In genomic region chr12:32107376-32108267, GRCh38 we compare ENCODE assay signal across 9 cellular contexts. TPM values are rescaled to one million over a fixed set of nuclear protein-coding genes. Genes with fewer than 3 reads are reported as not detected.
DNase-seq lines count a peak whose midpoint lies in the region; ATAC-seq, FAIRE-seq and TF ChIP-seq lines count a peak whose summit lies in the region.
"Had no signal": no experiment of that assay in that cellular context is flagged by ENCODE, and none has a peak within 500 bp of the region (broad histone marks: within the 10 kb centered on the region; RNA-seq: fewer than 3 reads in every experiment).

No MANE protein-coding gene starts in this region.

- H3K27me3 ChIP-seq in keratinocyte (ENCODE audit: control insufficient read depth, extremely low read depth, insufficient read depth, low read length) = no peaks in the 10 kb centered on the region

- H3K36me3 ChIP-seq in keratinocyte (ENCODE audit: control insufficient read depth in 2 of 2, extremely low read depth in 1 of 2, insufficient read depth in 2 of 2, low read length in 2 of 2) = peaks cover 0 to 3% of the 10 kb centered on the region in 2 experiments

- dilution Hi-C loops in keratinocyte (cut with MboI; ENCODE audit: extremely low pct_ligation_motif_present, low sequenced_read_pairs) = no loop called here

- H3K9ac ChIP-seq in keratinocyte (ENCODE audit: control insufficient read depth, extremely low read depth, insufficient read depth, low read length) = peak overlapping the region; percentile 85

- H3K4me1 Mint-ChIP-seq in T-helper 17 cell = peaks cover 29% of the 10 kb centered on the region
- H3K4me1 Mint-ChIP-seq in brain = peaks cover 45% of the 10 kb centered on the region

- peaks cover 13% of the 10 kb centered on the region for H3K4me1 ChIP-seq in keratinocyte (ENCODE audit: control insufficient read depth, extremely low read depth, insufficient read depth, low read length)

- peaks cover 4% of the 10 kb centered on the region for H3K9me1 ChIP-seq in keratinocyte (ENCODE audit: control insufficient read depth, extremely low read depth, insufficient read depth, low read length)

- H3K27ac Mint-ChIP-seq in T-helper 17 cell = peak overlapping the region; percentile 92
- H3K27ac Mint-ChIP-seq in brain = peak overlapping the region; percentile 96 to 99 (median 99)

- ATAC-seq in HG03175 (IDR thresholded peaks at IDR 0.05; ENCODE audit: unreplicated experiment) (peak; percentile 14), T-helper 17 cell (no peak)

- H3K27me3 Mint-ChIP-seq in T-helper 17 cell (no peaks in the 10 kb centered on the region), brain (peaks cover 12% of the 10 kb centered on the region)

- no peaks in the 10 kb centered on the region for H3K9me3 ChIP-seq in T-helper 17 cell (ENCODE audit: control insufficient read depth, low read length, poor library complexity, severe bottlenecking)
- no peaks in the 10 kb centered on the region for H3K9me3 ChIP-seq in keratinocyte (ENCODE audit: control insufficient read depth, low read depth, low read length)

- peaks cover 2% of the 10 kb centered on the region for H3K36me3 Mint-ChIP-seq in T-helper 17 cell (ENCODE audit: low read depth)
- H3K36me3 Mint-ChIP-seq in brain = peaks cover 11% of the 10 kb centered on the region

- H3K79me2 ChIP-seq in keratinocyte (ENCODE audit: control insufficient read depth, insufficient read depth, low read length) = peaks cover 21% of the 10 kb centered on the region

- DNase-seq in NCI-H1417 (lab: John Stamatoyannopoulos, UW) (peak; percentile 29 to 80 (median 73)), NCI-H1417 treated with DMSO at 0.1 percent for 48 hours (lab: John Stamatoyannopoulos, UW) (no peak), T-helper 17 cell (no peak), keratinocyte (ENCODE audit: low read depth, low spot score) (no peak), NCI-H128 (lab: John Stamatoyannopoulos, UW; ENCODE audit: unreplicated experiment) (no peak)
- peak in 2 of 3 donors; percentile 12 to 38 for DNase-seq in stimulated activated CD4-positive, alpha-beta T cell treated with anti-CD3 and anti-CD28 coated beads, Interleukin-12 subunit alpha, Interleukin-12 subunit beta, amount 100 ng/mL, for 48 hours (ENCODE audit: low read depth in 2 of 3, low spot score in 1 of 3)

- peak overlapping the region; percentile 91 for H3K27ac ChIP-seq in keratinocyte (ENCODE audit: control insufficient read depth, insufficient read depth, low read length)

- no peaks in the 10 kb centered on the region for H4K20me1 ChIP-seq in keratinocyte (ENCODE audit: control insufficient read depth, extremely low read depth, insufficient read depth, low read length)

- peak; percentile 39 for FAIRE-seq in keratinocyte (lab: Jason Lieb, UNC)
- FAIRE-seq: G401.6 had no signal

- H3K4me3 Mint-ChIP-seq in T-helper 17 cell (peak overlapping the region; percentile 98), brain (peak overlapping the region; percentile 97 to 99 (median 99))

- TF ChIP-seq CTCF in brain (conservative IDR thresholded peaks at IDR 0.05) (no peak), keratinocyte (optimal IDR thresholded peaks at IDR 0.05 in 1 of 3, IDR thresholded peaks at IDR 0.05 in 1 of 3, conservative IDR thresholded peaks at IDR 0.05 in 1 of 3; ENCODE audit: extremely low read depth in 1 of 3, insufficient read depth in 2 of 3, low read length in 3 of 3) (no peak)

- no peaks in the 10 kb centered on the region for H3K9me3 Mint-ChIP-seq in brain

- H3K4me3 ChIP-seq in keratinocyte (ENCODE audit: control insufficient read depth in 2 of 3, extremely low read depth in 1 of 3, insufficient read depth in 2 of 3, low read depth in 1 of 3, low read length in 3 of 3) = peak overlapping the region; percentile 85 to 92 (median 87)

- peak overlapping the region; percentile 91 for H3K4me2 ChIP-seq in keratinocyte (ENCODE audit: control insufficient read depth, extremely low read depth, insufficient read depth, low read depth, low read length)

- H2AFZ ChIP-seq in keratinocyte (ENCODE audit: control insufficient read depth, low read length) = peak overlapping the region; percentile 78

RNA-seq across cellular contexts. Expression of gene BICD1, which starts 1.0 kb away (rescaled TPM):
- total RNA-seq in T-helper 17 cell = 10 to 100 TPM; 10.5 to 15.8 TPM
- polyA plus RNA-seq in brain (ENCODE audit: insufficient read depth, low read depth, low replicate concordance) (5.5 TPM), keratinocyte (6.0 to 10.2 TPM (median 8.3 TPM) in 3 replicates)
- 16.8 TPM for polyA plus RNA-seq in keratinocyte (2011; ENCODE audit: low read depth)
- polyA plus RNA-seq in keratinocyte (2011; cell fraction: cytosol; rRNA removed) = 5.2 and 5.9 TPM in 2 replicates
- polyA plus RNA-seq in keratinocyte (2011; cell fraction: nucleus; rRNA removed) = 19.6 and 20.7 TPM in 2 replicates
- 10.1 and 11.0 TPM in 2 replicates for polyA plus RNA-seq in keratinocyte (2012; ENCODE audit: low replicate concordance)
- polyA minus RNA-seq in keratinocyte = 10.3 to 24.6 TPM (median 11.1 TPM) in 3 replicates
- polyA minus RNA-seq in keratinocyte (2011; cell fraction: cytosol; rRNA and poly(A)+ RNA removed) = 7.9 TPM
- polyA minus RNA-seq in keratinocyte (2011; cell fraction: nucleus; rRNA and poly(A)+ RNA removed) = 22.1 and 44.3 TPM in 2 replicates

Comparison
In these comparisons a context has a peak if more than half of its experiments do, and no peak if none do; other contexts are left out.
1. DNase-seq: peak in NCI-H1417 (3 of 3) and stimulated activated CD4-positive, alpha-beta T cell treated with anti-CD3 and anti-CD28 coated beads, Interleukin-12 subunit alpha, Interleukin-12 subunit beta, amount 100 ng/mL, for 48 hours (2 of 3); none in NCI-H1417 treated with DMSO at 0.1 percent for 48 hours (single experiment), T-helper 17 cell (0 of 3), keratinocyte (single experiment) and NCI-H128 (single experiment).